26 cellular contexts compared by ENCODE assay signal in genomic region chr4:2982012-2982411, GRCh38.
"Had no signal": no experiment of that assay in that cellular context is flagged by ENCODE, and none has a peak within 500 bp of the region (broad histone marks: within the 10 kb centered on the region; RNA-seq: fewer than 3 reads in every experiment).

No MANE protein-coding gene starts in this region.

- DNase-seq: stimulated activated CD4-positive, alpha-beta T cell treated with anti-CD3 and anti-CD28 coated beads, Interleukin-2, amount 100 ng/mL, for 48 hours; stimulated activated CD4-positive, alpha-beta T cell treated with anti-CD3 and anti-CD28 coated beads, Interleukin-4, amount 100 ng/mL, for 1 hour; stimulated activated CD4-positive, alpha-beta T cell treated with anti-CD3 and anti-CD28 coated beads, Interleukin-4, amount 100 ng/mL, for 24 hours; stimulated activated CD4-positive, alpha-beta T cell treated with anti-CD3 and anti-CD28 coated beads, Interleukin-4, amount 100 ng/mL, for 4 hours; stimulated activated CD8-positive, alpha-beta memory T cell treated with anti-CD3 and anti-CD28 coated beads, Interleukin-4, amount 100 ng/mL, for 48 hours; stimulated activated naive B cell treated with anti-CD40 and anti-IgM and Interleukin-4, amounts not matched to agents 10 μg/mL and 1 μg/mL and 100 μg/mL, for 72 hours; stimulated activated naive CD4-positive, alpha-beta T cell; stimulated activated naive CD4-positive, alpha-beta T cell treated with Interleukin-2 at 50 U/mL for 16 hours; stimulated activated naive CD8-positive, alpha-beta T cell treated with anti-CD3 and anti-CD28 coated beads, Interleukin-15, amount 100 ng/mL, for 72 hours; stimulated activated naive CD8-positive, alpha-beta T cell treated with anti-CD3 and anti-CD28 coated beads, Interleukin-15, Interleukin-2, amounts not matched to agents 100 U/mL and 50 U/mL, for 24 hours; stomach; substantia nigra; testis; thyroid gland; tibial artery; transverse colon; trophoblast cell; upper lobe of right lung; uterus had no signal

- ATAC-seq: stimulated activated effector memory CD8-positive, alpha-beta T cell treated with anti-CD3 and anti-CD28 coated beads, Interleukin-12 subunit alpha, Interleukin-12 subunit beta, amount 100 ng/mL, for 72 hours; stimulated activated memory B cell treated with anti-CD40 and anti-IgM and Interleukin-4, amounts not matched to agents 10 μg/mL and 1 μg/mL and 100 μg/mL, for 72 hours; stimulated activated naive B cell treated with anti-CD40 and anti-IgM and Interleukin-4, amounts not matched to agents 10 μg/mL and 1 μg/mL and 100 μg/mL, for 72 hours; stimulated activated naive CD8-positive, alpha-beta T cell treated with anti-CD3 and anti-CD28 coated beads, Interleukin-15, amount 100 ng/mL, for 72 hours; stimulated activated naive CD8-positive, alpha-beta T cell treated with anti-CD3 and anti-CD28 coated beads, Interleukin-15, Interleukin-2, amounts not matched to agents 100 U/mL and 50 U/mL, for 24 hours; upper lobe of right lung had no signal

- H3K27me3 ChIP-seq: stomach, suprapubic skin, testis, thyroid gland, tibial artery, tibial nerve, transverse colon, upper lobe of left lung, upper lobe of right lung, uterus, vagina had no signal

- H3K27ac ChIP-seq: stomach, suprapubic skin, testis, thoracic aorta, tibial artery, tibial nerve, transverse colon, upper lobe of left lung, upper lobe of right lung, uterus, vagina had no signal

- H3K4me1 ChIP-seq: stomach, suprapubic skin, tibial artery, transverse colon, upper lobe of left lung, upper lobe of right lung, uterus, vagina had no signal

- H3K9me3 ChIP-seq: suprapubic skin, testis, thyroid gland, upper lobe of right lung, uterus, vagina had no signal

- H3K36me3 ChIP-seq: stomach, suprapubic skin, thoracic aorta, thyroid gland, tibial artery, transverse colon, upper lobe of left lung, upper lobe of right lung, uterus, vagina had no signal

- H3K4me3 ChIP-seq: stomach, suprapubic skin, testis, thoracic aorta, thyroid gland, tibial artery, tibial nerve, transverse colon, upper lobe of left lung, upper lobe of right lung, uterus, vagina had no signal
